Comparison of ENCODE assay signal across 11 cellular contexts in genomic region chr14:89427426-89428162, GRCh38.
DNase-seq lines count a peak whose midpoint lies in the region; ATAC-seq and TF ChIP-seq lines count a peak whose summit lies in the region.
"Had no signal": no experiment of that assay in that cellular context is flagged by ENCODE, and none has a peak within 500 bp of the region (broad histone marks: within the 10 kb centered on the region; RNA-seq: fewer than 3 reads in every experiment).

No MANE protein-coding gene starts in this region.

- H3K9me3 ChIP-seq in BLaER1 treated with 17β-estradiol and CSF1 and Interleukin-3, amounts not matched to agents 10 nM and 100 nM (replicated peaks in 1 of 11) = 0 out of 22 replicates have a peak, but pooled peaks cover 0 to 4% (median 0%) of the 10 kb centered on the region in 11 experiments
- H3K9me3 ChIP-seq in SK-N-MC (ENCODE audit: low read depth, low read length) = no peaks in the 10 kb centered on the region

- no peak overlapping the region for H3K4me3 ChIP-seq in BLaER1 treated with 17β-estradiol and CSF1 and Interleukin-3, amounts not matched to agents 10 nM and 100 nM
- no peak overlapping the region for H3K4me3 ChIP-seq in SK-N-MC

- H3K9ac ChIP-seq in BLaER1 treated with 17β-estradiol and CSF1 and Interleukin-3, amounts not matched to agents 10 nM and 100 nM = peak overlapping the region in 3 of 11 experiments; percentile 12 to 76 (median 19); a peak in 4 of 22 replicates
- peak overlapping the region; percentile 56 for H3K9ac ChIP-seq in SK-N-MC (ENCODE audit: insufficient read length)

- no peaks in the 10 kb centered on the region for H4K20me1 ChIP-seq in BLaER1 treated with 17β-estradiol and CSF1 and Interleukin-3, amounts not matched to agents 10 nM and 100 nM

- peaks cover 55 to 83% (median 71%) of the 10 kb centered on the region in 10 experiments for H3K4me1 ChIP-seq in BLaER1 treated with 17β-estradiol and CSF1 and Interleukin-3, amounts not matched to agents 10 nM and 100 nM

- H3K27me3 Mint-ChIP-seq in nephron (ENCODE audit: low read depth) = peaks cover 5% of the 10 kb centered on the region
- H3K27me3 Mint-ChIP-seq: stimulated activated memory B cell treated with anti-CD40 and anti-IgM and Interleukin-4, amounts not matched to agents 10 μg/mL and 1 μg/mL and 100 μg/mL, for 72 hours had no signal

- no peak for TF ChIP-seq CTCF in nephron (IDR thresholded peaks at IDR 0.05; ENCODE audit: unreplicated experiment in 3 of 3)

- peak overlapping the region; percentile 75 to 98 (median 90); a peak in 21 of 22 replicates for H3K4me2 ChIP-seq in BLaER1 treated with 17β-estradiol and CSF1 and Interleukin-3, amounts not matched to agents 10 nM and 100 nM

- peaks cover 0 to 19% (median 0%) of the 10 kb centered on the region in 11 experiments; a peak in 3 of 22 replicates for H3K27me3 ChIP-seq in BLaER1 treated with 17β-estradiol and CSF1 and Interleukin-3, amounts not matched to agents 10 nM and 100 nM

- DNase-seq in SK-N-MC (ENCODE audit: low read depth, low spot score) (no peak), globus pallidus (ENCODE audit: low spot score) (peak; percentile 41), AG08395 (ENCODE audit: low spot score) (no peak), NCI-H226 (no peak)
- DNase-seq: foreskin melanocyte; stimulated activated CD4-positive, alpha-beta T cell treated with anti-CD3 and anti-CD28 coated beads, Interleukin-12 subunit alpha, Interleukin-12 subunit beta, amount 100 ng/mL, for 4 hours had no signal

- ATAC-seq in GM18861 (IDR thresholded peaks at IDR 0.05; ENCODE audit: unreplicated experiment) (no peak), GM19452 (IDR thresholded peaks at IDR 0.05; ENCODE audit: unreplicated experiment) (no peak)
- ATAC-seq: stimulated activated memory B cell treated with anti-CD40 and anti-IgM and Interleukin-4, amounts not matched to agents 10 μg/mL and 1 μg/mL and 100 μg/mL, for 72 hours had no signal

- peaks cover 71% of the 10 kb centered on the region for H3K4me1 Mint-ChIP-seq in nephron

- 0 out of 22 replicates have a peak, but pooled peaks cover 0 to under 1% (median 0%) of the 10 kb centered on the region in 11 experiments for H3K36me3 ChIP-seq in BLaER1 treated with 17β-estradiol and CSF1 and Interleukin-3, amounts not matched to agents 10 nM and 100 nM
- H3K36me3 ChIP-seq in SK-N-MC (ENCODE audit: insufficient read depth, low read length) = no peaks in the 10 kb centered on the region

- H3K27ac Mint-ChIP-seq in nephron = peak overlapping the region in 2 of 3 experiments; percentile 65 to 92

- H3K9me3 Mint-ChIP-seq in nephron = peaks cover 3% of the 10 kb centered on the region
- H3K9me3 Mint-ChIP-seq: stimulated activated memory B cell treated with anti-CD40 and anti-IgM and Interleukin-4, amounts not matched to agents 10 μg/mL and 1 μg/mL and 100 μg/mL, for 72 hours had no signal

- H3K36me3 Mint-ChIP-seq in nephron (ENCODE audit: low read depth) = no peaks in the 10 kb centered on the region

- H3K27ac ChIP-seq in BLaER1 treated with 17β-estradiol and CSF1 and Interleukin-3, amounts not matched to agents 10 nM and 100 nM = peak overlapping the region in 4 of 11 experiments; percentile 35 to 79 (median 76); a peak in 5 of 22 replicates
- H3K27ac ChIP-seq in SK-N-MC = peak overlapping the region; percentile 72; the same call in 1 of the 2 replicates

- peak overlapping the region in 1 of 3 experiments; percentile 54 for H3K4me3 Mint-ChIP-seq in nephron
- H3K4me3 Mint-ChIP-seq: stimulated activated memory B cell treated with anti-CD40 and anti-IgM and Interleukin-4, amounts not matched to agents 10 μg/mL and 1 μg/mL and 100 μg/mL, for 72 hours had no signal
